ENCODE assay signal across 16 cellular contexts in genomic region chr11:12812849-12813248, GRCh38.
DNase-seq lines count a peak whose midpoint lies in the region; ATAC-seq and TF ChIP-seq lines count a peak whose summit lies in the region.
"Had no signal": no experiment of that assay in that cellular context is flagged by ENCODE, and none has a peak within 500 bp of the region (broad histone marks: within the 10 kb centered on the region; RNA-seq: fewer than 3 reads in every experiment).

No MANE protein-coding gene starts in this region.

- POLR2A ChIA-PET in PC-9 (lab: Charles Lee; ENCODE audit: unreplicated experiment): interaction anchor here (0.7 kb wide), 1 partner anchor 12 kb away, joined by 5 read pairs; no protein-coding TSS in a partner anchor

- no peak for TF ChIP-seq POLR2A in breast epithelium (IDR thresholded peaks at IDR 0.05)
- no peak for TF ChIP-seq POLR2A in tibial nerve (IDR thresholded peaks at IDR 0.05)

- H3K4me3 ChIP-seq in PC-9 (no peak overlapping the region), breast epithelium (no peak overlapping the region), lower lobe of right lung (no peak overlapping the region), tibial nerve (no peak overlapping the region), HAP-1 (no peak overlapping the region)

- no peak for TF ChIP-seq EP300 in tibial nerve (IDR thresholded peaks at IDR 0.05)

- BruUV-seq in PC-9 (replicated peaks; lab: Mats Ljungman, UMichigan): no TSS peak

- peaks cover 4% of the 10 kb centered on the region; the same call in 1 of the 2 replicates for H3F3A ChIP-seq in PC-9 (ENCODE audit: insufficient read depth, low read depth)

- H3K4me2 ChIP-seq in PC-9: 0 out of 2 replicates have a peak overlapping the region, but pooled peaks have one; percentile 23

- in situ Hi-C loops in HAP-1 (cut with MboI; ENCODE audit: low sequenced_read_pairs): no loop called here

- H3K27me3 ChIP-seq in PC-9 (ENCODE audit: insufficient read depth, low read depth): no peaks in the 10 kb centered on the region
- no peaks in the 10 kb centered on the region for H3K27me3 ChIP-seq in breast epithelium
- H3K27me3 ChIP-seq in lower lobe of right lung (ENCODE audit: low read depth): no peaks in the 10 kb centered on the region
- no peaks in the 10 kb centered on the region for H3K27me3 ChIP-seq in tibial nerve
- no peaks in the 10 kb centered on the region for H3K27me3 ChIP-seq in HAP-1 (ENCODE audit: low read depth)

- H3K36me3 ChIP-seq in PC-9 (ENCODE audit: low read depth) (no peaks in the 10 kb centered on the region), breast epithelium (no peaks in the 10 kb centered on the region), lower lobe of right lung (no peaks in the 10 kb centered on the region), tibial nerve (no peaks in the 10 kb centered on the region), HAP-1 (replicated peaks) (no peaks in the 10 kb centered on the region; the same call in 1 of the 2 replicates)

- no peak for TF ChIP-seq CTCF in PC-9 (conservative IDR thresholded peaks at IDR 0.05)
- no peak for TF ChIP-seq CTCF in breast epithelium (IDR thresholded peaks at IDR 0.05)
- no peak for TF ChIP-seq CTCF in lower lobe of right lung (IDR thresholded peaks at IDR 0.05)
- TF ChIP-seq CTCF in tibial nerve (IDR thresholded peaks at IDR 0.05): no peak

- no peak overlapping the region for H2AFZ ChIP-seq in PC-9

- H3K9me2 ChIP-seq in PC-9 (ENCODE audit: insufficient read depth): no peaks in the 10 kb centered on the region

- intact Hi-C loops in PC-9 (cut with micrococcal nuclease; ENCODE audit: unreplicated experiment): loop anchor here (5.0 kb wide), 1 partner anchor 74 kb away; no protein-coding TSS in a partner anchor
- intact Hi-C loops in breast epithelium (cut with DNase I; ENCODE audit: low total_unique reads): no loop called here
- intact Hi-C loops in lower lobe of right lung (cut with DNase I): no loop called here

- H3K9me3 ChIP-seq in PC-9 (ENCODE audit: insufficient read depth, low read depth): no peaks in the 10 kb centered on the region
- H3K9me3 ChIP-seq in breast epithelium: no peaks in the 10 kb centered on the region
- H3K9me3 ChIP-seq in lower lobe of right lung: no peaks in the 10 kb centered on the region
- no peaks in the 10 kb centered on the region for H3K9me3 ChIP-seq in tibial nerve
- H3K9me3 ChIP-seq in HAP-1: no peaks in the 10 kb centered on the region

- ATAC-seq in lower lobe of right lung (no peak), GM19351 (IDR thresholded peaks at IDR 0.05; ENCODE audit: unreplicated experiment) (no peak), HG03565 (IDR thresholded peaks at IDR 0.05; ENCODE audit: unreplicated experiment) (no peak)
- ATAC-seq: activated T-helper 17 cell treated with anti-CD3 and anti-CD28 coated beads, Interleukin-2, amount 50 U/mL, for 72 hours; stimulated activated effector memory CD8-positive, alpha-beta T cell treated with anti-CD3 and anti-CD28 coated beads, Interleukin-12 subunit alpha, Interleukin-12 subunit beta, amount 100 ng/mL, for 72 hours had no signal

- H3K27ac ChIP-seq in PC-9: no peak overlapping the region
- peak overlapping the region; percentile 0 to 90 for H3K27ac ChIP-seq in breast epithelium
- peak overlapping the region; percentile 18 for H3K27ac ChIP-seq in lower lobe of right lung
- peak overlapping the region in 3 of 4 donors; percentile 0 to 88 (median 88) for H3K27ac ChIP-seq in tibial nerve

- no peak for DNase-seq in PC-9
- DNase-seq in breast epithelium (ENCODE audit: low spot score in 2 of 2): no peak
- no peak for DNase-seq in lower lobe of right lung
- DNase-seq in tibial nerve (ENCODE audit: low spot score in 2 of 2): no peak
- DNase-seq in dedifferentiated amniotic fluid mesenchymal stem cell (ENCODE audit: extremely low spot score): no peak
- DNase-seq in HAP-1 (ENCODE audit: low spot score in 2 of 2): no peak
- DNase-seq: activated CD4-positive, alpha-beta T cell treated with anti-CD3 and anti-CD28 coated beads, Interleukin-2, amount 50 U/mL, for 48 hours; amygdala; immature natural killer cell; NCI-H1436; stimulated activated CD4-positive, alpha-beta T cell treated with anti-CD3 and anti-CD28 coated beads, Interleukin-4, amount 100 ng/mL, for 4 hours; T-helper 9 cell had no signal

- CTCF ChIA-PET in PC-9 (lab: Charles Lee): interaction anchor here (0.7 to 1.4 kb wide), 2 partner anchors 10 to 76 kb away, joined by 3 to 5 read pairs; no protein-coding TSS in a partner anchor

- H4K20me1 ChIP-seq in PC-9 (ENCODE audit: insufficient read depth): no peaks in the 10 kb centered on the region

- peaks cover 94% of the 10 kb centered on the region for H3K79me2 ChIP-seq in PC-9 (ENCODE audit: low read depth)

- WGBS in tibial nerve, 2 donors: 35 to 47% methylated on average over 4 of the region's 4 CpGs

- H3K4me1 ChIP-seq in PC-9 (replicated peaks; ENCODE audit: insufficient read depth): peaks cover 35% of the 10 kb centered on the region
- peaks cover 0 to 15% of the 10 kb centered on the region in 2 donors for H3K4me1 ChIP-seq in breast epithelium
- H3K4me1 ChIP-seq in lower lobe of right lung: peaks cover 59% of the 10 kb centered on the region
- peaks cover 0 to 92% (median 47%) of the 10 kb centered on the region in 4 donors for H3K4me1 ChIP-seq in tibial nerve
- H3K4me1 ChIP-seq in HAP-1: peaks cover 15% of the 10 kb centered on the region
